In genomic region chr12:28578361-28578760, GRCh38 we compare ENCODE assay signal across 27 cellular contexts.
DNase-seq lines count a peak whose midpoint lies in the region; ATAC-seq, FAIRE-seq and TF ChIP-seq lines count a peak whose summit lies in the region.
"Had no signal": no experiment of that assay in that cellular context is flagged by ENCODE, and none has a peak within 500 bp of the region (broad histone marks: within the 10 kb centered on the region; RNA-seq: fewer than 3 reads in every experiment).

No MANE protein-coding gene starts in this region.

- no peak for ATAC-seq in HG02884 (IDR thresholded peaks at IDR 0.05; ENCODE audit: unreplicated experiment)
- ATAC-seq: activated CD4-positive, alpha-beta T cell treated with anti-CD3 and anti-CD28 coated beads for 36 hours; activated CD8-positive, alpha-beta T cell treated with anti-CD3 and anti-CD28 coated beads, Interleukin-2, amount 10 ng/mL, durations not matched to agents 7 days and 5 days; left colon had no signal

- no peaks in the 10 kb centered on the region for H3K36me3 ChIP-seq in osteoblast (ENCODE audit: insufficient read depth, low read length)
- H3K36me3 ChIP-seq: BE2C, spleen, stomach had no signal

- no peak for FAIRE-seq in GM19239 (lab: Jason Lieb, UNC)
- FAIRE-seq: A204.1, GM18507, H54 had no signal

- no peak overlapping the region for H2AFZ ChIP-seq in osteoblast (ENCODE audit: low read length)

- no peaks in the 10 kb centered on the region for H3K9me3 ChIP-seq in osteoblast (ENCODE audit: low read depth, low read length)
- H3K9me3 ChIP-seq: BE2C, spleen, stomach had no signal

- TF ChIP-seq CTCF in AG09319 (IDR thresholded peaks at IDR 0.05; ENCODE audit: low read depth, low read length) (no peak), osteoblast (IDR thresholded peaks at IDR 0.05; ENCODE audit: extremely low read depth, low read depth, low read length) (no peak)

- DNase-seq in AG09319 (ENCODE audit: extremely low read depth, low read depth) (peak; percentile 36), HT-29 (ENCODE audit: low spot score) (peak; percentile 8), fibroblast of gingiva (ENCODE audit: low read depth) (peak; percentile 84), osteoblast (ENCODE audit: insufficient read length, low spot score, missing footprints) (peak; percentile 51), GM19239 (ENCODE audit: insufficient read length, low spot score) (no peak), NCI-H1105 (lab: John Stamatoyannopoulos, UW) (no peak), ACHN (no peak)
- DNase-seq: activated CD4-positive, alpha-beta T cell treated with anti-CD3 and anti-CD28 coated beads for 36 hours; activated CD8-positive, alpha-beta T cell treated with anti-CD3 and anti-CD28 coated beads, Interleukin-2, amount 10 ng/mL, durations not matched to agents 7 days and 5 days; activated naive CD4-positive, alpha-beta T cell treated with anti-CD3 and anti-CD28 coated beads, Interleukin-2, amount 10 ng/mL, durations not matched to agents 7 days and 5 days; amniotic stem cell; BE2C; CD8-positive, alpha-beta memory T cell; immature natural killer cell; left colon; MV-4-11; NCI-H446; NCI-H82; spleen; stimulated activated CD8-positive, alpha-beta memory T cell treated with anti-CD3 and anti-CD28 coated beads, Interleukin-4, amount 100 ng/mL, for 48 hours; stomach; SW 1271 had no signal

- H3K4me2 ChIP-seq in osteoblast (ENCODE audit: insufficient read depth, low read length): no peak overlapping the region

- H3K79me2 ChIP-seq in osteoblast (ENCODE audit: insufficient read depth, low read length): no peaks in the 10 kb centered on the region

- no peak overlapping the region for H3K4me3 ChIP-seq in osteoblast (ENCODE audit: insufficient read depth, low read length)
- H3K4me3 ChIP-seq: spleen, stomach had no signal

- H4K20me1 ChIP-seq in osteoblast (ENCODE audit: insufficient read depth, low read length): no peaks in the 10 kb centered on the region

- H3K4me1 ChIP-seq in osteoblast (ENCODE audit: insufficient read depth, low read length): peaks cover 12% of the 10 kb centered on the region
- H3K4me1 ChIP-seq: spleen had no signal

- no peak overlapping the region for H3K27ac ChIP-seq in osteoblast (ENCODE audit: low read depth, low read length)
- H3K27ac ChIP-seq: spleen, stomach, VCaP had no signal

- in situ Hi-C loops in ACHN (cut with HindIII; ENCODE audit: low pct_ligation_motif_present, low pct_unique_long_range_greater_than_20kb, low sequenced_read_pairs): no loop called here

- H3K27me3 ChIP-seq in osteoblast (ENCODE audit: insufficient read depth, low read length): no peaks in the 10 kb centered on the region
- H3K27me3 ChIP-seq: BE2C, spleen, stomach had no signal

Comparison
In these comparisons a context has a peak if more than half of its experiments do, and no peak if none do; other contexts are left out.
1. DNase-seq: peak in AG09319 (single experiment), HT-29 (single experiment), fibroblast of gingiva (single experiment) and osteoblast (single experiment); none in GM19239 (single experiment), NCI-H1105 (single experiment) and ACHN (single experiment).